Comparison of ENCODE assay signal across 35 cellular contexts in genomic region chr7:49074538-49074937, GRCh38.
"Had no signal": no experiment of that assay in that cellular context is flagged by ENCODE, and none has a peak within 500 bp of the region (broad histone marks: within the 10 kb centered on the region; RNA-seq: fewer than 3 reads in every experiment).

No MANE protein-coding gene starts in this region.

- DNase-seq: Karpas-422, Kasumi-1, MG63, MM.1S, MV-4-11, NCI-H1048, NCI-H1092, NCI-H1092 treated with DMSO at 0.1 percent for 48 hours, NCI-H1105, NCI-H1105 treated with DMSO at 0.1 percent for 48 hours, NCI-H1417, NCI-H1417 treated with DMSO at 0.1 percent for 48 hours, NCI-H1436, NCI-H1436 treated with DMSO at 0.1 percent for 48 hours, NCI-H146, NCI-H1694, NCI-H1694 treated with DMSO at 0.1 percent for 48 hours, NCI-H187, NCI-H187 treated with DMSO at 0.1 percent for 48 hours, NCI-H1930, NCI-H2029, NCI-H2029 treated with DMSO at 0.1 percent for 48 hours, NCI-H2081, NCI-H2081 treated with DMSO at 0.1 percent for 48 hours, NCI-H2107, NCI-H2171, NCI-H2171 treated with DMSO at 0.1 percent for 48 hours, NCI-H2227 treated with DMSO at 0.1 percent for 48 hours, NCI-H226, NCI-H345, NCI-H446, NCI-H446 treated with DMSO at 0.1 percent for 48 hours, NCI-H510A, NCI-H510A treated with DMSO at 0.1 percent for 48 hours, NCI-H524 had no signal

- H3K36me3 ChIP-seq: MG63 had no signal

- H3K27me3 ChIP-seq: MG63 had no signal

- H3K9me3 ChIP-seq: MG63 had no signal

- H3K4me3 ChIP-seq: MG63 had no signal
